In the genomic region with DNA sequence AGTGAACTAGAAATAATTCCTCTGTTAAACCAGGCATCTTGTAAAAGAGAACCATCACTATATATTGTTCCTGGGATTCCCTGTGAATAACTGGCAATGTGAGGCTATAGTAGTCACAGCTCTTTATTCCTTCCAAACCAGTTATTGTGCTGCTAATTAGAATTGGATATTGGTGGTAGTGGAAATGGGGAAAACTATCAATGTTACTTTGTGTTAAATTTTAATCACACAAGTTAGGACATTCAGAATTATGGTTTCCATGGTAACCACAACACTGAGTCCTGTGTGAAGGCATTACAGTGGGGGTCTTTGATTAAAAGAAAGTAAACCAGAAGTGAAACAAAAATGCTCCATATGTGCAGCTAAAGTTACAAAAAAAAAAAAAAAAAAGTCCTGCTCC, we compare ENCODE assay signal across 20 cellular contexts.
"Had no signal": no experiment of that assay in that cellular context is flagged by ENCODE, and none has a peak within 500 bp of the region (broad histone marks: within the 10 kb centered on the region; RNA-seq: fewer than 3 reads in every experiment).

No MANE protein-coding gene starts in this region.

- H3K4me3 Mint-ChIP-seq: activated B cell treated with CpG ODN at 0.5 μM for 24 hours; activated CD4-positive, alpha-beta T cell treated with anti-CD3 and anti-CD28 coated beads for 36 hours; activated naive CD4-positive, alpha-beta T cell treated with anti-CD3 and anti-CD28 coated beads, Interleukin-2, amount 10 ng/mL, durations not matched to agents 7 days and 5 days; immature natural killer cell; mesothelial cell of epicardium; natural killer cell had no signal

- H3K27me3 Mint-ChIP-seq: activated B cell treated with CpG ODN at 0.5 μM for 24 hours; activated CD4-positive, alpha-beta T cell treated with anti-CD3 and anti-CD28 coated beads for 36 hours; activated naive CD4-positive, alpha-beta T cell treated with anti-CD3 and anti-CD28 coated beads, Interleukin-2, amount 10 ng/mL, durations not matched to agents 7 days and 5 days had no signal

- H3K4me1 Mint-ChIP-seq: activated B cell treated with CpG ODN at 0.5 μM for 24 hours; activated CD4-positive, alpha-beta T cell treated with anti-CD3 and anti-CD28 coated beads for 36 hours; activated naive CD4-positive, alpha-beta T cell treated with anti-CD3 and anti-CD28 coated beads, Interleukin-2, amount 10 ng/mL, durations not matched to agents 7 days and 5 days; immature natural killer cell; natural killer cell had no signal

- H3K27ac ChIP-seq: epithelial cell of prostate, left lung, neutrophil, pancreas, thyroid gland had no signal

- H3K27ac Mint-ChIP-seq: activated B cell treated with CpG ODN at 0.5 μM for 24 hours; activated CD4-positive, alpha-beta T cell treated with anti-CD3 and anti-CD28 coated beads for 36 hours; activated naive CD4-positive, alpha-beta T cell treated with anti-CD3 and anti-CD28 coated beads, Interleukin-2, amount 10 ng/mL, durations not matched to agents 7 days and 5 days; immature natural killer cell; mesothelial cell of epicardium; natural killer cell had no signal

- ATAC-seq: activated CD4-positive, alpha-beta T cell treated with anti-CD3 and anti-CD28 coated beads for 36 hours; left lung; natural killer cell; pancreas; right cardiac atrium; stimulated activated naive CD8-positive, alpha-beta T cell treated with anti-CD3 and anti-CD28 coated beads, Interleukin-15, Interleukin-2, amounts not matched to agents 100 U/mL and 50 U/mL, for 24 hours had no signal

- H3K4me1 ChIP-seq: left lung, pancreas, thyroid gland had no signal

- H3K9me3 ChIP-seq: left lung, neutrophil, pancreas, thyroid gland had no signal

- H3K27me3 ChIP-seq: left lung, neutrophil, thyroid gland had no signal

- H3K4me3 ChIP-seq: left lung, pancreas, thyroid gland had no signal

- DNase-seq: activated B cell treated with CpG ODN at 0.5 μM for 24 hours; activated CD4-positive, alpha-beta T cell treated with anti-CD3 and anti-CD28 coated beads for 36 hours; activated CD4-positive, alpha-beta T cell treated with anti-CD3 and anti-CD28 coated beads, Interleukin-2, amount 50 U/mL, for 48 hours; activated effector memory CD4-positive, alpha-beta T cell treated with Interleukin-2 at 50 U/mL for 16 hours; activated naive CD4-positive, alpha-beta T cell treated with anti-CD3 and anti-CD28 coated beads, Interleukin-2, amount 10 ng/mL, durations not matched to agents 7 days and 5 days; activated T-cell treated with anti-CD3 and anti-CD28 coated beads, Interleukin-2, amount 50 U/mL, for 48 hours; amygdala; immature natural killer cell; left lung; natural killer cell; pancreas; right cardiac atrium; stimulated activated CD4-positive, alpha-beta T cell treated with anti-CD3 and anti-CD28 coated beads, Interleukin-4, amount 100 ng/mL, for 4 hours; stimulated activated naive CD8-positive, alpha-beta T cell treated with anti-CD3 and anti-CD28 coated beads, Interleukin-15, Interleukin-2, amounts not matched to agents 100 U/mL and 50 U/mL, for 24 hours; substantia nigra; T-helper 9 cell; thyroid gland had no signal

- H3K36me3 ChIP-seq: left lung, neutrophil, pancreas, thyroid gland had no signal

- H3K9me3 Mint-ChIP-seq: activated B cell treated with CpG ODN at 0.5 μM for 24 hours; activated naive CD4-positive, alpha-beta T cell treated with anti-CD3 and anti-CD28 coated beads, Interleukin-2, amount 10 ng/mL, durations not matched to agents 7 days and 5 days; mesothelial cell of epicardium had no signal

- H3K36me3 Mint-ChIP-seq: activated naive CD4-positive, alpha-beta T cell treated with anti-CD3 and anti-CD28 coated beads, Interleukin-2, amount 10 ng/mL, durations not matched to agents 7 days and 5 days; immature natural killer cell; mesothelial cell of epicardium; natural killer cell had no signal
